Comparison of ENCODE assay signal across 11 cellular contexts in the genomic region with DNA sequence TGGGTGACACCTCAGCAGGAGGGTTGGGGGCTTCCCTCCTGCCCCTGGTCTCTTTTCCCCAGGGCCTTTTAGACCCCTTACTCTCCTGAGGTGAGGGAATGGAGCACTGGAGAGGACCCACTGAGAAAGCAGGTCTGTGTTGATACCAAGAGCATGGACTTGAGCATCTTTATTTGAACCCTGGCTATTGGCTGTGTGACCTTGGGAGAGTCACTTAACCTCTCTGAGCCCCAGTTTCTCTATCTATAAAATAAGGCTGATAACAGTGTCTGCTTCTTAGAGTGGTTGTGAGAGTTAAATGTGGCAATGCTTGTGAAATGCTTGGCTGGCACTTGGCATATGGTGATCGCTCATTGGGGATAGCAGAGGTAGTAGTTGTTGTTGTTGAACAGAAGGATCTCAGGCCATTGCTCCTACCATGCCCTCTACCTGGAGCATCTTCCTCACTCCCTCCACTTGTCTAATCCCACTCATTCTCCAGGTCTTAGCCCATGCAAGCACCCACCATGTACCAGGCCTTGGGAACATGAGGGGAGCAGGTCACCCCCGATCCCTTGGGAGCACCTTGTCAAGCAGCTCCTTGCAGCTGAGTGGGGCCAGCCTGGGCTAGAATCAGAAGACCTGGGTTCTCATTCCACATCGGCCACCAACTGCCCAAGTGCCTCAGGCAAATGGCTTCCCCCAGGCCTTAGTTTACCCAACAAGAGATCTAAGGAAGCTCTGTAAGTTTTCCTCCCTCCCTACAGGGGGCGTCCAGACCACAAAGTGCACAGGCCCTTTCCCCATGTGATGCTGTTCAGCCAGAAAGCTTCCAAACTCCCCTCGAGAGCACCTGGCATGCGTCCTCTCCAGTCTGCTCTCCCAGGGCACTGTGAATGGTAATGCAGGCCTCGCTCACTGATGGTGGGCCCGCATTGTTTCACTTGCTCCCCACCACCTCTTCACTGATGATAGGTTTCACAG.
DNase-seq lines count a peak whose midpoint lies in the region; ATAC-seq, FAIRE-seq and TF ChIP-seq lines count a peak whose summit lies in the region.
"Had no signal": no experiment of that assay in that cellular context is flagged by ENCODE, and none has a peak within 500 bp of the region (broad histone marks: within the 10 kb centered on the region; RNA-seq: fewer than 3 reads in every experiment).

No MANE protein-coding gene starts in this region.

- 81% methylated on average over 8 of the region's 8 CpGs for WGBS in A549 (ENCODE audit: missing lambda C conversion rate)
- WGBS in adrenal gland, 4 donors, result 83 to 90% (median 85%) methylated on average over 7 to 8 of the region's 8 CpGs

- intact Hi-C loops in OCI-LY7 (cut with micrococcal nuclease; ENCODE audit: unreplicated experiment) (loop anchor here (1.0 to 5.0 kb wide), 2 partner anchors 127 to 193 kb away; a partner anchor contains a TSS), adrenal gland (cut with DNase I) (loop anchor here in 1 of 2 donors (10.0 kb wide), 1 partner anchor 120 kb away; no protein-coding TSS in a partner anchor)

- CTCF ChIA-PET in A549 (lab: Yijun Ruan, JAX) (interaction anchor here (0.6 to 3.9 kb wide), 5 partner anchors 8 to 193 kb away, joined by 3 to 18 read pairs (median 6); no protein-coding TSS in a partner anchor), OCI-LY7 (lab: Charles Lee; ENCODE audit: unreplicated experiment) (no interaction called here)

- TF ChIP-seq EP300 in A549 (IDR thresholded peaks at IDR 0.05), result no peak

- H3K36me3 ChIP-seq in OCI-LY7 (ENCODE audit: insufficient read depth, low read length) (no peaks in the 10 kb centered on the region), adrenal gland (replicated peaks in 1 of 2) (no peaks in the 10 kb centered on the region)

- DNase-seq in A549 (ENCODE audit: low read depth in 1 of 2, low spot score in 1 of 2), result peak in 1 of 2 experiments; percentile 45
- DNase-seq in GM12864 (ENCODE audit: low read depth), result no peak
- DNase-seq in OCI-LY7 (ENCODE audit: low spot score), result peak; percentile 69
- peak; percentile 28 for DNase-seq in fibroblast of mammary gland (ENCODE audit: low read depth)
- DNase-seq in NK-92 (lab: John Stamatoyannopoulos, UW; ENCODE audit: unreplicated experiment), result no peak
- DNase-seq in adrenal gland, result no peak
- no peak for DNase-seq in AG20443 (ENCODE audit: low spot score)
- DNase-seq: NCI-H1417 treated with DMSO at 0.1 percent for 48 hours had no signal

- H3K79me2 ChIP-seq in OCI-LY7 (ENCODE audit: insufficient read depth, low read depth, low read length), result no peaks in the 10 kb centered on the region

- no peak overlapping the region for H3K4me3 ChIP-seq in A549
- H3K4me3 ChIP-seq in GM12864 (ENCODE audit: low read depth, low read length), result no peak overlapping the region
- no peak overlapping the region for H3K4me3 ChIP-seq in OCI-LY7 (ENCODE audit: low read depth, low read length, poor library complexity, severe bottlenecking)
- no peak overlapping the region for H3K4me3 ChIP-seq in fibroblast of mammary gland (ENCODE audit: control insufficient read depth, low read depth, low read length)
- no peak overlapping the region for H3K4me3 ChIP-seq in adrenal gland
- H3K4me3 ChIP-seq: GM23248 had no signal

- no TSS peak for BruUV-seq in OCI-LY7 (replicated peaks; lab: Mats Ljungman, UMichigan)

- H3K4me2 ChIP-seq in A549 (no peak overlapping the region), OCI-LY7 (ENCODE audit: low read length) (no peak overlapping the region)

- no peaks in the 10 kb centered on the region for H4K20me1 ChIP-seq in OCI-LY7 (ENCODE audit: insufficient read depth, low read length)

- no peaks in the 10 kb centered on the region for H3K9me3 ChIP-seq in A549
- no peaks in the 10 kb centered on the region for H3K9me3 ChIP-seq in OCI-LY7 (ENCODE audit: low read length)
- no peaks in the 10 kb centered on the region for H3K9me3 ChIP-seq in adrenal gland (replicated peaks in 1 of 3)

- TF ChIP-seq CTCF in A549 (IDR thresholded peaks at IDR 0.05) (peak; percentile 33; the same call in 2 of the 3 replicates), GM12864 (IDR thresholded peaks at IDR 0.05; ENCODE audit: low read depth, low read length, missing control alignments) (peak; percentile 49), OCI-LY7 (conservative IDR thresholded peaks at IDR 0.05; ENCODE audit: low read length) (peak; percentile 80), fibroblast of mammary gland (conservative IDR thresholded peaks at IDR 0.05; ENCODE audit: control insufficient read depth, insufficient read depth, low read depth, low read length) (peak; percentile 39), adrenal gland (IDR thresholded peaks at IDR 0.05) (peak in 3 of 6 experiments; percentile 18 to 27 (median 20))

- ATAC-seq in A549 (peak in 1 of 2 experiments; percentile 45; a peak in 3 of 6 replicates), HG03045 (IDR thresholded peaks at IDR 0.05; ENCODE audit: unreplicated experiment) (no peak)

- no peak for FAIRE-seq in A549 (lab: Jason Lieb, UNC)
- FAIRE-seq: TTC549 had no signal

- H3K27ac ChIP-seq in A549 (no peak overlapping the region; a peak in 1 of 6 replicates), OCI-LY7 (ENCODE audit: low read depth, low read length, poor library complexity, severe bottlenecking) (no peak overlapping the region), adrenal gland (no peak overlapping the region)
- H3K27ac ChIP-seq: GM23248 had no signal

- TF ChIP-seq POLR2A in A549 (IDR thresholded peaks at IDR 0.05; ENCODE audit: low read length), result no peak
- TF ChIP-seq POLR2A in adrenal gland (IDR thresholded peaks at IDR 0.05), result no peak

- H2AFZ ChIP-seq in OCI-LY7 (ENCODE audit: low read length), result no peak overlapping the region
- H2AFZ ChIP-seq: GM23248 had no signal

- POLR2A ChIA-PET in A549 (lab: Yijun Ruan, JAX), result no interaction called here
- POLR2A ChIA-PET in OCI-LY7 (lab: Charles Lee), result interaction anchor here (0.5 kb wide), 1 partner anchor 115 kb away, joined by 3 read pairs; no protein-coding TSS in a partner anchor

- peak in 1 of 2 experiments; percentile 47; a peak in 2 of 5 replicates for TF ChIP-seq RAD21 in A549 (conservative IDR thresholded peaks at IDR 0.05 in 1 of 2, IDR thresholded peaks at IDR 0.05 in 1 of 2)

- H3K4me1 ChIP-seq in A549 (peaks cover 15% of the 10 kb centered on the region), OCI-LY7 (ENCODE audit: insufficient read depth, low read length, poor library complexity, severe bottlenecking) (peaks cover 16% of the 10 kb centered on the region), adrenal gland (replicated peaks in 1 of 2) (no peaks in the 10 kb centered on the region)

- H3K9me2 ChIP-seq in OCI-LY7 (ENCODE audit: insufficient read depth, low read length), result no peaks in the 10 kb centered on the region

- no peaks in the 10 kb centered on the region for H3K27me3 ChIP-seq in adrenal gland

TF ChIP-seq in A549, 52 proteins besides CTCF, POLR2A, EP300 and RAD21:
- TF ChIP-seq, protein P1, sequence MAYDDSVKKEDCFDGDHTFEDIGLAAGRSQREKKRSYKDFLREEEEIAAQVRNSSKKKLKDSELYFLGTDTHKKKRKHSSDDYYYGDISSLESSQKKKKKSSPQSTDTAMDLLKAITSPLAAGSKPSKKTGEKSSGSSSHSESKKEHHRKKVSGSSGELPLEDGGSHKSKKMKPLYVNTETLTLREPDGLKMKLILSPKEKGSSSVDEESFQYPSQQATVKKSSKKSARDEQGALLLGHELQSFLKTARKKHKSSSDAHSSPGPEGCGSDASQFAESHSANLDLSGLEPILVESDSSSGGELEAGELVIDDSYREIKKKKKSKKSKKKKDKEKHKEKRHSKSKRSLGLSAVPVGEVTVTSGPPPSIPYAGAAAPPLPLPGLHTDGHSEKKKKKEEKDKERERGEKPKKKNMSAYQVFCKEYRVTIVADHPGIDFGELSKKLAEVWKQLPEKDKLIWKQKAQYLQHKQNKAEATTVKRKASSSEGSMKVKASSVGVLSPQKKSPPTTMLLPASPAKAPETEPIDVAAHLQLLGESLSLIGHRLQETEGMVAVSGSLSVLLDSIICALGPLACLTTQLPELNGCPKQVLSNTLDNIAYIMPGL (CRISPR knock-in tag; IDR thresholded peaks at IDR 0.05; ENCODE audit: borderline replicate concordance), result no peak
- TF ChIP-seq, protein P2, sequence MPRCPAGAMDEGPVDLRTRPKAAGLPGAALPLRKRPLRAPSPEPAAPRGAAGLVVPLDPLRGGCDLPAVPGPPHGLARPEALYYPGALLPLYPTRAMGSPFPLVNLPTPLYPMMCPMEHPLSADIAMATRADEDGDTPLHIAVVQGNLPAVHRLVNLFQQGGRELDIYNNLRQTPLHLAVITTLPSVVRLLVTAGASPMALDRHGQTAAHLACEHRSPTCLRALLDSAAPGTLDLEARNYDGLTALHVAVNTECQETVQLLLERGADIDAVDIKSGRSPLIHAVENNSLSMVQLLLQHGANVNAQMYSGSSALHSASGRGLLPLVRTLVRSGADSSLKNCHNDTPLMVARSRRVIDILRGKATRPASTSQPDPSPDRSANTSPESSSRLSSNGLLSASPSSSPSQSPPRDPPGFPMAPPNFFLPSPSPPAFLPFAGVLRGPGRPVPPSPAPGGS (IDR thresholded peaks at IDR 0.05), result no peak
- TF ChIP-seq KDM1A (IDR thresholded peaks at IDR 0.05; ENCODE audit: low read depth) (peak; percentile 53; the same call in 1 of the 2 replicates), CEBPB (IDR thresholded peaks at IDR 0.05) (no peak), ZFP36 (IDR thresholded peaks at IDR 0.05; ENCODE audit: borderline replicate concordance, partially characterized antibody) (peak; percentile 51), HOXB5 (CRISPR knock-in tag; IDR thresholded peaks at IDR 0.05) (no peak)
- TF ChIP-seq, protein P3, sequence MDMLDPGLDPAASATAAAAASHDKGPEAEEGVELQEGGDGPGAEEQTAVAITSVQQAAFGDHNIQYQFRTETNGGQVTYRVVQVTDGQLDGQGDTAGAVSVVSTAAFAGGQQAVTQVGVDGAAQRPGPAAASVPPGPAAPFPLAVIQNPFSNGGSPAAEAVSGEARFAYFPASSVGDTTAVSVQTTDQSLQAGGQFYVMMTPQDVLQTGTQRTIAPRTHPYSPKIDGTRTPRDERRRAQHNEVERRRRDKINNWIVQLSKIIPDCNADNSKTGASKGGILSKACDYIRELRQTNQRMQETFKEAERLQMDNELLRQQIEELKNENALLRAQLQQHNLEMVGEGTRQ (IDR thresholded peaks at IDR 0.05), result no peak

Comparison
In these comparisons a context has a peak if more than half of its experiments do, and no peak if none do; other contexts are left out.
1. DNase-seq: peak in OCI-LY7 (single experiment) and fibroblast of mammary gland (single experiment); none in GM12864 (single experiment), NK-92 (single experiment), adrenal gland (0 of 7) and AG20443 (single experiment).